Comparison of ENCODE assay signal across 20 cellular contexts in genomic region chr6:15451738-15452137, GRCh38.
DNase-seq lines count a peak whose midpoint lies in the region; ATAC-seq, FAIRE-seq and TF ChIP-seq lines count a peak whose summit lies in the region.
"Had no signal": no experiment of that assay in that cellular context is flagged by ENCODE, and none has a peak within 500 bp of the region (broad histone marks: within the 10 kb centered on the region; RNA-seq: fewer than 3 reads in every experiment).

No MANE protein-coding gene starts in this region.

- TF ChIP-seq POLR2A in GM12878 (IDR thresholded peaks at IDR 0.05; ENCODE audit: low read depth, low read length): no peak

- H3K4me1 ChIP-seq in OCI-LY3 (ENCODE audit: low read length) (peaks cover 13% of the 10 kb centered on the region), GM12878 (ENCODE audit: control insufficient read depth, insufficient read depth, low read length) (peaks cover 18% of the 10 kb centered on the region)
- H3K4me1 ChIP-seq: testis had no signal

- no peaks in the 10 kb centered on the region for H3K27me3 ChIP-seq in OCI-LY3 (ENCODE audit: low read depth, low read length)
- H3K27me3 ChIP-seq in GM12878 (replicated peaks in 1 of 2; ENCODE audit: control insufficient read depth in 2 of 2, insufficient read depth in 2 of 2, low read length in 1 of 2): no peaks in the 10 kb centered on the region
- H3K27me3 ChIP-seq: heart left ventricle, testis had no signal

- TF ChIP-seq CTCF in OCI-LY3 (IDR thresholded peaks at IDR 0.05; ENCODE audit: low read depth, low read length) (no peak), GM12878 (IDR thresholded peaks at IDR 0.05 in 2 of 3, conservative IDR thresholded peaks at IDR 0.05 in 1 of 3; ENCODE audit: control insufficient read depth in 2 of 3, extremely low read depth in 1 of 3, insufficient read depth in 1 of 3, low read depth in 3 of 3, low read length in 3 of 3) (no peak)

- H3K4me3 Mint-ChIP-seq in activated T-cell treated with anti-CD3 and anti-CD28 coated beads, Interleukin-2, amount 50 U/mL, for 72 hours: no peak overlapping the region
- no peak overlapping the region for H3K4me3 Mint-ChIP-seq in stimulated activated memory B cell treated with anti-CD40 and anti-IgM and Interleukin-4, amounts not matched to agents 10 μg/mL and 1 μg/mL and 100 μg/mL, for 72 hours
- H3K4me3 Mint-ChIP-seq: endodermal cell had no signal

- peaks cover 42% of the 10 kb centered on the region for H3K4me1 Mint-ChIP-seq in activated T-cell treated with anti-CD3 and anti-CD28 coated beads, Interleukin-2, amount 50 U/mL, for 72 hours (ENCODE audit: low read depth)
- peaks cover 72% of the 10 kb centered on the region for H3K4me1 Mint-ChIP-seq in stimulated activated memory B cell treated with anti-CD40 and anti-IgM and Interleukin-4, amounts not matched to agents 10 μg/mL and 1 μg/mL and 100 μg/mL, for 72 hours

- no peaks in the 10 kb centered on the region for H3K27me3 Mint-ChIP-seq in activated T-cell treated with anti-CD3 and anti-CD28 coated beads, Interleukin-2, amount 50 U/mL, for 72 hours (ENCODE audit: low read depth)
- H3K27me3 Mint-ChIP-seq in stimulated activated memory B cell treated with anti-CD40 and anti-IgM and Interleukin-4, amounts not matched to agents 10 μg/mL and 1 μg/mL and 100 μg/mL, for 72 hours: no peaks in the 10 kb centered on the region

- FAIRE-seq in GM12878 (lab: Jason Lieb, UNC): no peak

- CTCF ChIA-PET in GM12878 (lab: Yijun Ruan, JAX): interaction anchor here (1.0 kb wide), 1 partner anchor 106 kb away, joined by 3 read pairs; no protein-coding TSS in a partner anchor

- H3K9me3 ChIP-seq in OCI-LY3 (ENCODE audit: insufficient read depth, low read length): no peaks in the 10 kb centered on the region
- no peaks in the 10 kb centered on the region for H3K9me3 ChIP-seq in GM12878 (replicated peaks; ENCODE audit: control insufficient read depth, insufficient read depth, low read length)
- H3K9me3 ChIP-seq: heart left ventricle, mucosa of descending colon, testis had no signal

- H3K4me3 ChIP-seq in OCI-LY3 (ENCODE audit: low read length): no peak overlapping the region
- H3K4me3 ChIP-seq in GM12878: no peak overlapping the region
- H3K4me3 ChIP-seq: heart left ventricle, mucosa of descending colon, testis had no signal

- SMC1A ChIA-PET in GM12878 (lab: Charles Lee; ENCODE audit: uncharacterized antibody, unreplicated experiment): interaction anchor here (1.0 to 1.5 kb wide), 3 partner anchors 12 to 61 kb away, joined by 3 to 5 read pairs (median 4); no protein-coding TSS in a partner anchor

- intact Hi-C loops in GM12878 (cut with micrococcal nuclease; ENCODE audit: unreplicated experiment): no loop called here

- H3K27ac Mint-ChIP-seq in activated T-cell treated with anti-CD3 and anti-CD28 coated beads, Interleukin-2, amount 50 U/mL, for 72 hours: peak overlapping the region; percentile 91
- peak overlapping the region; percentile 68 for H3K27ac Mint-ChIP-seq in stimulated activated memory B cell treated with anti-CD40 and anti-IgM and Interleukin-4, amounts not matched to agents 10 μg/mL and 1 μg/mL and 100 μg/mL, for 72 hours
- H3K27ac Mint-ChIP-seq: endodermal cell had no signal

- no TSS peak for BruUV-seq in GM12878 (replicated peaks; lab: Mats Ljungman, UMichigan)

- TF ChIP-seq EP300 in GM12878 (IDR thresholded peaks at IDR 0.05; ENCODE audit: borderline replicate concordance in 1 of 2, control insufficient read depth in 1 of 2, low read depth in 2 of 2, low read length in 2 of 2): no peak

- RAD21 ChIA-PET in GM12878 (lab: Charles Lee; ENCODE audit: unreplicated experiment): no interaction called here

- H4K20me1 ChIP-seq in OCI-LY3 (ENCODE audit: insufficient read depth, low read length): peaks cover 34% of the 10 kb centered on the region
- no peaks in the 10 kb centered on the region for H4K20me1 ChIP-seq in GM12878 (ENCODE audit: control insufficient read depth, insufficient read depth)

- no peak for TF ChIP-seq RAD21 in GM12878 (IDR thresholded peaks at IDR 0.05; ENCODE audit: insufficient read depth, low read depth, low read length)

- H2AFZ ChIP-seq in OCI-LY3 (ENCODE audit: low read depth, low read length) (no peak overlapping the region), GM12878 (ENCODE audit: control insufficient read depth, low read depth, low read length) (no peak overlapping the region)

- no peak overlapping the region for H3K9ac ChIP-seq in OCI-LY3 (ENCODE audit: low read length)
- no peak overlapping the region for H3K9ac ChIP-seq in GM12878 (ENCODE audit: control insufficient read depth, insufficient read depth, low read length)

- WGBS in GM12878 (ENCODE audit: insufficient coverage, insufficient replicate concordance, low lambda C conversion rate, missing lambda C conversion rate): 97% methylated on average over 4 of the region's 4 CpGs

- ATAC-seq in activated T-cell treated with anti-CD3 and anti-CD28 coated beads, Interleukin-2, amount 50 U/mL, for 72 hours (replicated peaks in 1 of 2): peak in 1 of 2 donors; percentile 9
- ATAC-seq in GM12878: no peak
- no peak for ATAC-seq in stimulated activated memory B cell treated with anti-CD40 and anti-IgM and Interleukin-4, amounts not matched to agents 10 μg/mL and 1 μg/mL and 100 μg/mL, for 72 hours
- no peak for ATAC-seq in GM18873 (IDR thresholded peaks at IDR 0.05; ENCODE audit: low FRiP score, unreplicated experiment)
- ATAC-seq: mucosa of descending colon had no signal

- no peak for DNase-seq in activated T-cell treated with anti-CD3 and anti-CD28 coated beads, Interleukin-2, amount 50 U/mL, for 72 hours
- no peak for DNase-seq in activated T-cell treated with anti-CD3 and anti-CD28 coated beads for 4 hours
- DNase-seq in GM12878 (ENCODE audit: low read depth, low spot score): no peak
- DNase-seq in NCI-H510A (lab: John Stamatoyannopoulos, UW): no peak
- no peak for DNase-seq in stimulated activated CD4-positive, alpha-beta T cell treated with anti-CD3 and anti-CD28 coated beads, Interleukin-4, amount 100 ng/mL, for 24 hours
- DNase-seq: activated gamma-delta T cell treated with Interleukin-2 at 50 U/mL for 16 hours; DND-41; endodermal cell; heart left ventricle; Kasumi-1; mucosa of descending colon; NCI-H1092 treated with DMSO at 0.1 percent for 48 hours; NCI-H524; nucleus accumbens; stimulated activated CD8-positive, alpha-beta memory T cell treated with anti-CD3 and anti-CD28 coated beads, Interleukin-4, amount 100 ng/mL, for 48 hours; SW 1271; testis had no signal

- peaks cover 18% of the 10 kb centered on the region for H3K79me2 ChIP-seq in OCI-LY3 (ENCODE audit: low read length)
- peaks cover 60% of the 10 kb centered on the region for H3K79me2 ChIP-seq in GM12878 (ENCODE audit: control insufficient read depth, insufficient read depth, low read length)

- H3K4me2 ChIP-seq in OCI-LY3 (ENCODE audit: low read length) (peak overlapping the region; percentile 48; the same call in 1 of the 2 replicates), GM12878 (ENCODE audit: control insufficient read depth, insufficient read depth) (peak overlapping the region; percentile 26; the same call in 1 of the 2 replicates)

- H3K27ac ChIP-seq in OCI-LY3 (ENCODE audit: low read length): peak overlapping the region; percentile 15; the same call in 1 of the 2 replicates
- peak overlapping the region; percentile 30; the same call in 1 of the 2 replicates for H3K27ac ChIP-seq in GM12878 (ENCODE audit: control insufficient read depth, insufficient read depth)

- in situ Hi-C loops in GM12878 (cut with MboI): loop anchor here (25.0 kb wide), 1 partner anchor 1539 kb away; the partner anchor contains the start of gene RNF182

- no peaks in the 10 kb centered on the region for H3K9me3 Mint-ChIP-seq in activated T-cell treated with anti-CD3 and anti-CD28 coated beads, Interleukin-2, amount 50 U/mL, for 72 hours
- H3K9me3 Mint-ChIP-seq in stimulated activated memory B cell treated with anti-CD40 and anti-IgM and Interleukin-4, amounts not matched to agents 10 μg/mL and 1 μg/mL and 100 μg/mL, for 72 hours: no peaks in the 10 kb centered on the region
- H3K9me3 Mint-ChIP-seq: endodermal cell had no signal

- POLR2A ChIA-PET in GM12878 (lab: Charles Lee): no interaction called here

- peaks cover 7% of the 10 kb centered on the region for H3K36me3 ChIP-seq in OCI-LY3 (replicated peaks; ENCODE audit: low read depth, low read length)
- H3K36me3 ChIP-seq in GM12878 (ENCODE audit: control insufficient read depth in 2 of 2, insufficient read depth in 2 of 2, low read length in 1 of 2): peaks cover 7 to 17% of the 10 kb centered on the region in 2 experiments

- H3K36me3 Mint-ChIP-seq in activated T-cell treated with anti-CD3 and anti-CD28 coated beads, Interleukin-2, amount 50 U/mL, for 72 hours (ENCODE audit: insufficient read depth in 2 of 2): peaks cover 12 to 21% of the 10 kb centered on the region in 2 donors
- H3K36me3 Mint-ChIP-seq in stimulated activated memory B cell treated with anti-CD40 and anti-IgM and Interleukin-4, amounts not matched to agents 10 μg/mL and 1 μg/mL and 100 μg/mL, for 72 hours: peaks cover 41% of the 10 kb centered on the region

TF ChIP-seq in GM12878, 131 proteins besides CTCF, POLR2A, EP300 and RAD21 (continues in another document):
- no peak for TF ChIP-seq ATF7 (IDR thresholded peaks at IDR 0.05; ENCODE audit: low read depth)
- TF ChIP-seq RBBP5 (conservative IDR thresholded peaks at IDR 0.05): no peak
- TF ChIP-seq SMAD5 (IDR thresholded peaks at IDR 0.05; ENCODE audit: low read depth): no peak
- no peak for TF ChIP-seq NRF1 (conservative IDR thresholded peaks at IDR 0.05; ENCODE audit: low read depth, low read length)
- no peak for TF ChIP-seq IRF4 (IDR thresholded peaks at IDR 0.05; ENCODE audit: low read depth, low read length)
